ENCODE assay signal across 8 cellular contexts in genomic region chr11:2944953-2945756, GRCh38. TPM values are rescaled to one million over a fixed set of nuclear protein-coding genes. Genes with fewer than 3 reads are reported as not detected.
DNase-seq lines count a peak whose midpoint lies in the region; ATAC-seq lines count a peak whose summit lies in the region.

No MANE protein-coding gene starts in this region.

- H3K23ac ChIP-seq in mesendoderm (ENCODE audit: low read length), result no peak overlapping the region

- POLR2A ChIA-PET in activated CD4-positive, alpha-beta T cell treated with anti-CD3 and anti-CD28 coated beads, Interleukin-2, amount 10 ng/mL, durations not matched to agents 7 days and 5 days (lab: Charles Lee), result no interaction called here

- no peaks in the 10 kb centered on the region for H3K27me3 ChIP-seq in mesendoderm (ENCODE audit: insufficient read depth, low read length, poor library complexity)

- no CpG with 5 or more reads among the region's 18 CpGs for WGBS in mesendoderm (ENCODE audit: extremely low coverage, insufficient coverage, low lambda C conversion rate)

- no peak overlapping the region for H4K5ac ChIP-seq in mesendoderm (ENCODE audit: low read length)

- H2AK5ac ChIP-seq in mesendoderm (ENCODE audit: low read length), result no peak overlapping the region

- peaks cover 3% of the 10 kb centered on the region for H3K4me1 ChIP-seq in mesendoderm (ENCODE audit: control insufficient read depth, low read depth, low read length)

- ATAC-seq in GM18909 (IDR thresholded peaks at IDR 0.05; ENCODE audit: poor library complexity, unreplicated experiment), result no peak
- no peak for ATAC-seq in GM19467 (IDR thresholded peaks at IDR 0.05; ENCODE audit: unreplicated experiment)

- H4K8ac ChIP-seq in mesendoderm (ENCODE audit: low read depth, low read length), result no peak overlapping the region

- H3K27ac ChIP-seq in mesendoderm (ENCODE audit: low read depth, low read length), result no peak overlapping the region

- H3K56ac ChIP-seq in mesendoderm (ENCODE audit: low read length), result no peak overlapping the region

- H3K9me3 Mint-ChIP-seq in activated CD4-positive, alpha-beta T cell treated with anti-CD3 and anti-CD28 coated beads, Interleukin-2, amount 10 ng/mL, durations not matched to agents 7 days and 5 days, result no peaks in the 10 kb centered on the region

- peaks cover 11% of the 10 kb centered on the region for H3K36me3 ChIP-seq in mesendoderm (ENCODE audit: control insufficient read depth, insufficient read depth, low read length)

- no peak overlapping the region for H2BK5ac ChIP-seq in mesendoderm (ENCODE audit: low read length)

- H3K27me3 Mint-ChIP-seq in activated CD4-positive, alpha-beta T cell treated with anti-CD3 and anti-CD28 coated beads, Interleukin-2, amount 10 ng/mL, durations not matched to agents 7 days and 5 days, result no peaks in the 10 kb centered on the region

- peak overlapping the region; percentile 11 for H3K27ac Mint-ChIP-seq in activated CD4-positive, alpha-beta T cell treated with anti-CD3 and anti-CD28 coated beads, Interleukin-2, amount 10 ng/mL, durations not matched to agents 7 days and 5 days

- no peak overlapping the region for H2BK120ac ChIP-seq in mesendoderm (ENCODE audit: low read depth, low read length)

- peaks cover 51% of the 10 kb centered on the region for H3K4me1 Mint-ChIP-seq in activated CD4-positive, alpha-beta T cell treated with anti-CD3 and anti-CD28 coated beads, Interleukin-2, amount 10 ng/mL, durations not matched to agents 7 days and 5 days

- H3K36me3 Mint-ChIP-seq in activated CD4-positive, alpha-beta T cell treated with anti-CD3 and anti-CD28 coated beads, Interleukin-2, amount 10 ng/mL, durations not matched to agents 7 days and 5 days (ENCODE audit: low read depth), result peaks cover 52% of the 10 kb centered on the region

- in situ Hi-C loops in G401 (cut with HindIII; ENCODE audit: low sequenced_read_pairs), result no loop called here

- H3K4me3 Mint-ChIP-seq in activated CD4-positive, alpha-beta T cell treated with anti-CD3 and anti-CD28 coated beads, Interleukin-2, amount 10 ng/mL, durations not matched to agents 7 days and 5 days, result no peak overlapping the region

- H3K4me2 ChIP-seq in mesendoderm (ENCODE audit: low read length), result no peak overlapping the region

- H3K9ac ChIP-seq in mesendoderm (ENCODE audit: low read length), result no peak overlapping the region

- CTCF ChIA-PET in activated CD4-positive, alpha-beta T cell treated with anti-CD3 and anti-CD28 coated beads, Interleukin-2, amount 10 ng/mL, durations not matched to agents 7 days and 5 days (lab: Charles Lee), result interaction anchor here (0.8 to 2.2 kb wide), 8 partner anchors 11 to 413 kb away, joined by 3 to 9 read pairs (median 4); no protein-coding TSS in a partner anchor

- no peaks in the 10 kb centered on the region for H3K79me2 ChIP-seq in mesendoderm (ENCODE audit: control insufficient read depth, insufficient read depth, low read length)

- DNase-seq in G401 (ENCODE audit: low spot score), result peak; percentile 81
- DNase-seq in activated CD4-positive, alpha-beta T cell treated with anti-CD3 and anti-CD28 coated beads, Interleukin-2, amount 10 ng/mL, durations not matched to agents 7 days and 5 days, result peak; percentile 69
- DNase-seq in epidermal melanocyte (ENCODE audit: insufficient read length, low spot score), result peak; percentile 72
- peak; percentile 81 for DNase-seq in mesendoderm
- DNase-seq in stimulated activated naive CD4-positive, alpha-beta T cell (lab: John Stamatoyannopoulos, UW), result peak in 5 of 6 experiments; percentile 16 to 49 (median 35)
- no peak for DNase-seq in SK-N-DZ (ENCODE audit: low spot score)

- H3K4ac ChIP-seq in mesendoderm (ENCODE audit: low read depth, low read length), result no peak overlapping the region

- peaks cover 4% of the 10 kb centered on the region for H3K79me1 ChIP-seq in mesendoderm (ENCODE audit: low read length)

- no peak overlapping the region for H2BK15ac ChIP-seq in mesendoderm (replicated peaks; ENCODE audit: low read depth)

- no peak overlapping the region for H3K4me3 ChIP-seq in mesendoderm (ENCODE audit: low read length)

- no peak overlapping the region for H3K18ac ChIP-seq in mesendoderm (ENCODE audit: low read length)

RNA-seq across cellular contexts. Expression of gene PHLDA2, which starts 15.9 kb away (rescaled TPM):
- total RNA-seq in G401 (2014; rRNA removed; shearing (Covaris generic)), result 2.2 and 3.1 TPM in 2 replicates
- under 1 TPM; 0.35 to 0.45 TPM for total RNA-seq in activated CD4-positive, alpha-beta T cell treated with anti-CD3 and anti-CD28 coated beads, Interleukin-2, amount 10 ng/mL, durations not matched to agents 7 days and 5 days
- polyA plus RNA-seq in mesendoderm (2013, experiment 1 of 2), result 18.5 TPM
- 18.7 TPM for polyA plus RNA-seq in mesendoderm (2013, experiment 2 of 2)
- polyA plus RNA-seq in SK-N-DZ (2014; cell fraction: cytosol; rRNA removed), result not detected in 2 replicates
- not detected in 2 replicates for polyA plus RNA-seq in SK-N-DZ (2014; cell fraction: nucleus; rRNA removed)

RNA-seq across cellular contexts. Expression of gene NAP1L4, which starts 47.0 kb away (rescaled TPM):
- 182 and 291 TPM in 2 replicates for total RNA-seq in G401 (2014; rRNA removed; shearing (Covaris generic))
- 100 to 1,000 TPM; 354 to 367 TPM for total RNA-seq in activated CD4-positive, alpha-beta T cell treated with anti-CD3 and anti-CD28 coated beads, Interleukin-2, amount 10 ng/mL, durations not matched to agents 7 days and 5 days
- polyA plus RNA-seq in mesendoderm (2013, experiment 1 of 2), result 166 TPM
- 172 TPM for polyA plus RNA-seq in mesendoderm (2013, experiment 2 of 2)
- 173 and 181 TPM in 2 replicates for polyA plus RNA-seq in SK-N-DZ (2014; cell fraction: cytosol; rRNA removed)
- 198 and 215 TPM in 2 replicates for polyA plus RNA-seq in SK-N-DZ (2014; cell fraction: nucleus; rRNA removed)

RNA-seq across cellular contexts. Expression of gene CDKN1C, which starts 59.6 kb away (rescaled TPM):
- total RNA-seq in G401 (2014; rRNA removed; shearing (Covaris generic)), result 14.0 and 15.6 TPM in 2 replicates
- total RNA-seq in activated CD4-positive, alpha-beta T cell treated with anti-CD3 and anti-CD28 coated beads, Interleukin-2, amount 10 ng/mL, durations not matched to agents 7 days and 5 days, result under 1 TPM; 0.29 to 0.40 TPM
- 4.1 TPM for polyA plus RNA-seq in mesendoderm (2013, experiment 1 of 2)
- 4.4 TPM for polyA plus RNA-seq in mesendoderm (2013, experiment 2 of 2)
- 7.0 and 7.8 TPM in 2 replicates for polyA plus RNA-seq in SK-N-DZ (2014; cell fraction: cytosol; rRNA removed)
- 5.4 and 5.8 TPM in 2 replicates for polyA plus RNA-seq in SK-N-DZ (2014; cell fraction: nucleus; rRNA removed)

Comparison
In these comparisons a context has a peak if more than half of its experiments do, and no peak if none do; other contexts are left out.
1. RNA of gene CDKN1C, which starts 59.6 kb away (total RNA-seq): 14.0 to 15.6 TPM in G401; 0.29 to 0.40 TPM in activated CD4-positive, alpha-beta T cell treated with anti-CD3 and anti-CD28 coated beads, Interleukin-2, amount 10 ng/mL, durations not matched to agents 7 days and 5 days; every median in the first group is over 10 times any median in the second.